In the genomic region with DNA sequence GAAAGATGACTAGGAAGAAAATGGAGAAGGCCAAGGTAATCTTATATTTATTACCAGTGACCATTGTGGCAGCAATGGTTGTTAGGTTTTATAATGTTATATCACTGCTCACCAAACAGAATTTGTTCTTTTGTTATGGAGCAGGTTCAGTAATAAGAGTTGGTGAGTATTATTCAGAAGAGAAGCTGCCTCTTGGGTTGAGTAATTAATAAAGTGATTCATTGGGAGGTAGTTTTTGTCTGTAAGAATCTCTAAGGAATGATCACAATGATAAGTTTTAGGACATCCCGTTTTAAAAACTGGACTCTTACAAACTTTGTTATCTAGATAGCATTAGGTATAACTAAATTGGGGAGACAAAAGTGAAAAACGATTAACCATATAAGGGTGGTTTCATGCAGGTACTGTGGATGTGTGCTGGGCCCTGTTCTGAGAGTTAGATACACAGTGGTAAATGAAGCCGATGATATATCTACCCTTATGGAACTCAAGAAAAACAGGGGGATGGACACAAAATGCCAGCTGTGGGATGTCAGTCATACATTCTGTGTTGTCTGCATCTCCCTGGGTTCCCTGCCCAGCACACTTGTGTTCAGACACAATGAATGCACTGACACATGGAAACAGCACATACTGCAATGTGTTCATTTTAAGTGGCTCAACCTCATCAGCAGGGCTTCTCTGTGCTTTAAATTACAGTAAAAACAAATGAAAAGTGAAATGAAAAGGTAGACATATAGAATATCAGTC, we compare ENCODE assay signal across 7 cellular contexts. TPM values are rescaled to one million over a fixed set of nuclear protein-coding genes. Genes with fewer than 3 reads are reported as not detected.
DNase-seq lines count a peak whose midpoint lies in the region; ATAC-seq lines count a peak whose summit lies in the region.

No MANE protein-coding gene starts in this region.

- H3K36me3 ChIP-seq in SJCRH30, result peaks cover 24% of the 10 kb centered on the region
- H3K36me3 ChIP-seq in effector memory CD4-positive, alpha-beta T cell (ENCODE audit: control insufficient read depth, insufficient read depth, low read length), result no peaks in the 10 kb centered on the region

- peaks cover 20% of the 10 kb centered on the region for H3K4me1 ChIP-seq in SJCRH30
- H3K4me1 ChIP-seq in effector memory CD4-positive, alpha-beta T cell (ENCODE audit: control insufficient read depth, insufficient read depth, low read length, poor library complexity, severe bottlenecking), result peaks cover 37% of the 10 kb centered on the region

- ATAC-seq in HG03280 (IDR thresholded peaks at IDR 0.05; ENCODE audit: unreplicated experiment) (no peak), HG03196 (IDR thresholded peaks at IDR 0.05; ENCODE audit: unreplicated experiment) (no peak)

- no peak overlapping the region for H3K4me3 ChIP-seq in SJCRH30
- no peak overlapping the region for H3K4me3 ChIP-seq in effector memory CD4-positive, alpha-beta T cell (ENCODE audit: insufficient read depth, low read depth, low read length, poor library complexity, severe bottlenecking)
- H3K4me3 ChIP-seq in skeletal muscle cell (ENCODE audit: low read depth, low read length), result no peak overlapping the region

- 0 out of 2 replicates have a peak overlapping the region, but pooled peaks have one; percentile 5 for H3K27ac ChIP-seq in SJCRH30
- H3K27ac ChIP-seq in effector memory CD4-positive, alpha-beta T cell (ENCODE audit: insufficient read depth, low read length, poor library complexity, severe bottlenecking), result peak overlapping the region; percentile 42

- no peaks in the 10 kb centered on the region for H3K9me3 ChIP-seq in SJCRH30 (replicated peaks)
- H3K9me3 ChIP-seq in effector memory CD4-positive, alpha-beta T cell (ENCODE audit: control insufficient read depth, low read length), result no peaks in the 10 kb centered on the region

- DNase-seq in EH (ENCODE audit: low read depth) (peak; percentile 51), SJCRH30 (peak; percentile 78 to 89), skeletal muscle cell (ENCODE audit: low read depth) (peak; percentile 25), Ammon's horn (ENCODE audit: low spot score) (no peak)
- DNase-seq in effector memory CD4-positive, alpha-beta T cell, result no peak

- no peaks in the 10 kb centered on the region for H3K27me3 ChIP-seq in SJCRH30
- no peaks in the 10 kb centered on the region for H3K27me3 ChIP-seq in effector memory CD4-positive, alpha-beta T cell (replicated peaks; ENCODE audit: control insufficient read depth, insufficient read depth, low read length, poor library complexity, severe bottlenecking)

RNA-seq across cellular contexts. Expression of gene MAP4K4, which starts 7.5 kb away (rescaled TPM):
- total RNA-seq in SJCRH30 (2014; rRNA removed; shearing (Covaris generic)), result 118 and 139 TPM in 2 replicates

Comparison
In these comparisons a context has a peak if more than half of its experiments do, and no peak if none do; other contexts are left out.
1. DNase-seq: peak in EH (single experiment), SJCRH30 (2 of 2) and skeletal muscle cell (single experiment); none in effector memory CD4-positive, alpha-beta T cell (0 of 3) and Ammon's horn (single experiment).